ENCODE assay signal across 22 cellular contexts in the genomic region with DNA sequence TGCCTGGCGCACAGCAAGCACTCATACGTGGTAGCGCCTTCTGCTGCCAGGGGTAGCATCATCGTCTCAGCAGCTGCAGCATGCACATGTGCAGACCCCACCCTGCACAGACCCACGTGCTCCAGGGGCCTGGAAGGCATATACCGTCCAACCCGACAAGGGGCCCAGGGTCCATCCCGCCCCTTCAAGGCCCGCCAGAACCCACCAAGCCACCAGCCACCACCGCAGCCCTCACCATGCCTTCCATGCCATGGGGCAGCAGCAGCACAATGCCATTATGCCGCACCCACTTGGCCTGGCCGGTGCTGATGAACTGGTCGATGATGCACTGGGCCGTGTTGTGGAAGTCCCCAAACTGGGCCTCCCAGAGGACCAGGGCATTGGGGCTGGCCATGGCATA. TPM values are rescaled to one million over a fixed set of nuclear protein-coding genes. Genes with fewer than 3 reads are reported as not detected.
DNase-seq lines count a peak whose midpoint lies in the region.
"Had no signal": no experiment of that assay in that cellular context is flagged by ENCODE, and none has a peak within 500 bp of the region (broad histone marks: within the 10 kb centered on the region; RNA-seq: fewer than 3 reads in every experiment).

No MANE protein-coding gene starts in this region.

- no peaks in the 10 kb centered on the region for H3K27me3 Mint-ChIP-seq in activated CD4-positive, alpha-beta T cell treated with anti-CD3 and anti-CD28 coated beads, Interleukin-2, amount 10 ng/mL, durations not matched to agents 24 days and 14 days
- peaks cover 2% of the 10 kb centered on the region for H3K27me3 Mint-ChIP-seq in activated CD4-positive, alpha-beta T cell treated with anti-CD3 and anti-CD28 coated beads, Interleukin-2, amount 10 ng/mL, durations not matched to agents 7 days and 5 days
- H3K27me3 Mint-ChIP-seq: IgD-negative memory B cell had no signal

- H3K36me3 Mint-ChIP-seq in activated CD4-positive, alpha-beta T cell treated with anti-CD3 and anti-CD28 coated beads, Interleukin-2, amount 10 ng/mL, durations not matched to agents 24 days and 14 days (ENCODE audit: low read depth) = no peaks in the 10 kb centered on the region
- no peaks in the 10 kb centered on the region for H3K36me3 Mint-ChIP-seq in activated CD4-positive, alpha-beta T cell treated with anti-CD3 and anti-CD28 coated beads, Interleukin-2, amount 10 ng/mL, durations not matched to agents 7 days and 5 days (ENCODE audit: low read depth)
- H3K36me3 Mint-ChIP-seq: CD8-positive, alpha-beta T cell; IgD-negative memory B cell had no signal

- no peak overlapping the region for H3K18ac ChIP-seq in mesendoderm (ENCODE audit: low read length)

- H3K4me1 ChIP-seq in mesendoderm (ENCODE audit: control insufficient read depth, low read depth, low read length) = no peaks in the 10 kb centered on the region
- H3K4me1 ChIP-seq: SJCRH30 had no signal

- no peak overlapping the region for H3K4ac ChIP-seq in mesendoderm (ENCODE audit: low read depth, low read length)

- H3K27me3 ChIP-seq in H7 (ENCODE audit: control insufficient read depth, insufficient read depth, low read length) = no peaks in the 10 kb centered on the region
- no peaks in the 10 kb centered on the region for H3K27me3 ChIP-seq in mesendoderm (ENCODE audit: insufficient read depth, low read length, poor library complexity)
- H3K27me3 ChIP-seq: SJCRH30 had no signal

- intact Hi-C loops in activated CD4-positive, alpha-beta T cell treated with anti-CD3 and anti-CD28 coated beads, Interleukin-2, amount 10 ng/mL, durations not matched to agents 24 days and 14 days (cut with micrococcal nuclease) = no loop called here
- intact Hi-C loops in posterior vena cava (cut with DNase I) = no loop called here

- no peak overlapping the region for H3K4me2 ChIP-seq in mesendoderm (ENCODE audit: low read length)
- H3K4me2 ChIP-seq: GM23338 had no signal

- no peak overlapping the region for H2BK15ac ChIP-seq in mesendoderm (replicated peaks; ENCODE audit: low read depth)

- no peak overlapping the region for H3K27ac ChIP-seq in mesendoderm (ENCODE audit: low read depth, low read length)
- H3K27ac ChIP-seq: 22Rv1, SJCRH30 had no signal

- no peaks in the 10 kb centered on the region for H3K4me1 Mint-ChIP-seq in activated CD4-positive, alpha-beta T cell treated with anti-CD3 and anti-CD28 coated beads, Interleukin-2, amount 10 ng/mL, durations not matched to agents 24 days and 14 days
- no peaks in the 10 kb centered on the region for H3K4me1 Mint-ChIP-seq in activated CD4-positive, alpha-beta T cell treated with anti-CD3 and anti-CD28 coated beads, Interleukin-2, amount 10 ng/mL, durations not matched to agents 7 days and 5 days
- H3K4me1 Mint-ChIP-seq: GM23338, IgD-negative memory B cell had no signal

- H3K4me3 ChIP-seq in H7 (ENCODE audit: insufficient read depth, low read depth, low read length) = no peak overlapping the region
- H3K4me3 ChIP-seq in mesendoderm (ENCODE audit: low read length) = no peak overlapping the region
- H3K4me3 ChIP-seq: GM23338, SJCRH30 had no signal

- no CpG with 5 or more reads among the region's 14 CpGs for WGBS in mesendoderm (ENCODE audit: extremely low coverage, insufficient coverage, low lambda C conversion rate)

- H3K4me3 Mint-ChIP-seq in activated CD4-positive, alpha-beta T cell treated with anti-CD3 and anti-CD28 coated beads, Interleukin-2, amount 10 ng/mL, durations not matched to agents 24 days and 14 days = no peak overlapping the region
- H3K4me3 Mint-ChIP-seq in activated CD4-positive, alpha-beta T cell treated with anti-CD3 and anti-CD28 coated beads, Interleukin-2, amount 10 ng/mL, durations not matched to agents 7 days and 5 days = no peak overlapping the region
- H3K4me3 Mint-ChIP-seq: CD8-positive, alpha-beta T cell; GM23338; IgD-negative memory B cell had no signal

- no peak overlapping the region for H4K8ac ChIP-seq in mesendoderm (ENCODE audit: low read depth, low read length)

- H2AK5ac ChIP-seq in mesendoderm (ENCODE audit: low read length) = no peak overlapping the region

- peak; percentile 55 for DNase-seq in activated CD4-positive, alpha-beta T cell treated with anti-CD3 and anti-CD28 coated beads, Interleukin-2, amount 10 ng/mL, durations not matched to agents 24 days and 14 days
- no peak for DNase-seq in activated CD4-positive, alpha-beta T cell treated with anti-CD3 and anti-CD28 coated beads, Interleukin-2, amount 10 ng/mL, durations not matched to agents 7 days and 5 days
- DNase-seq in H7 (peak; percentile 18), iPS-NIHi11 (ENCODE audit: low spot score) (peak; percentile 3), posterior vena cava (ENCODE audit: low spot score) (peak; percentile 73), middle frontal gyrus (ENCODE audit: extremely low spot score, low spot score) (no peak), mesendoderm (no peak), NCI-H774 (lab: John Stamatoyannopoulos, UW) (no peak)
- DNase-seq: AML-193; CD8-positive, alpha-beta T cell; DMS153; NCI-H1105; NCI-H146; NCI-H2029; NCI-H2227 treated with DMSO at 0.1 percent for 48 hours; NCI-H510A; SJCRH30 had no signal

- H3K79me2 ChIP-seq in mesendoderm (ENCODE audit: control insufficient read depth, insufficient read depth, low read length) = no peaks in the 10 kb centered on the region

- no peak overlapping the region for H3K56ac ChIP-seq in mesendoderm (ENCODE audit: low read length)

- H3K27ac Mint-ChIP-seq in activated CD4-positive, alpha-beta T cell treated with anti-CD3 and anti-CD28 coated beads, Interleukin-2, amount 10 ng/mL, durations not matched to agents 24 days and 14 days = no peak overlapping the region
- no peak overlapping the region for H3K27ac Mint-ChIP-seq in activated CD4-positive, alpha-beta T cell treated with anti-CD3 and anti-CD28 coated beads, Interleukin-2, amount 10 ng/mL, durations not matched to agents 7 days and 5 days
- H3K27ac Mint-ChIP-seq: CD8-positive, alpha-beta T cell; GM23338; IgD-negative memory B cell had no signal

- CTCF ChIA-PET in activated CD4-positive, alpha-beta T cell treated with anti-CD3 and anti-CD28 coated beads, Interleukin-2, amount 10 ng/mL, durations not matched to agents 7 days and 5 days (lab: Charles Lee) = no interaction called here

- H2BK120ac ChIP-seq in mesendoderm (ENCODE audit: low read depth, low read length) = no peak overlapping the region

- no peak overlapping the region for H3K23ac ChIP-seq in mesendoderm (ENCODE audit: low read length)

- POLR2A ChIA-PET in activated CD4-positive, alpha-beta T cell treated with anti-CD3 and anti-CD28 coated beads, Interleukin-2, amount 10 ng/mL, durations not matched to agents 7 days and 5 days (lab: Charles Lee) = no interaction called here

- H3K9ac ChIP-seq in mesendoderm (ENCODE audit: low read length) = no peak overlapping the region

- no peak overlapping the region for H2BK5ac ChIP-seq in mesendoderm (ENCODE audit: low read length)

- H3K36me3 ChIP-seq in H7 (replicated peaks; ENCODE audit: control insufficient read depth, insufficient read depth, low read length) = peaks cover 12% of the 10 kb centered on the region
- H3K36me3 ChIP-seq in mesendoderm (ENCODE audit: control insufficient read depth, insufficient read depth, low read length) = no peaks in the 10 kb centered on the region
- H3K36me3 ChIP-seq: SJCRH30 had no signal

- no peaks in the 10 kb centered on the region for H3K9me3 Mint-ChIP-seq in activated CD4-positive, alpha-beta T cell treated with anti-CD3 and anti-CD28 coated beads, Interleukin-2, amount 10 ng/mL, durations not matched to agents 24 days and 14 days
- no peaks in the 10 kb centered on the region for H3K9me3 Mint-ChIP-seq in activated CD4-positive, alpha-beta T cell treated with anti-CD3 and anti-CD28 coated beads, Interleukin-2, amount 10 ng/mL, durations not matched to agents 7 days and 5 days
- H3K9me3 Mint-ChIP-seq: CD8-positive, alpha-beta T cell; GM23338; IgD-negative memory B cell had no signal

- H4K5ac ChIP-seq in mesendoderm (ENCODE audit: low read length) = no peak overlapping the region

- no peaks in the 10 kb centered on the region for H3K79me1 ChIP-seq in mesendoderm (ENCODE audit: low read length)

RNA-seq across cellular contexts. Expression of gene OGDHL, which starts 22.7 kb away (rescaled TPM):
- 0.89 and 0.97 TPM in 2 replicates for total RNA-seq in activated CD4-positive, alpha-beta T cell treated with anti-CD3 and anti-CD28 coated beads, Interleukin-2, amount 10 ng/mL, durations not matched to agents 24 days and 14 days
- total RNA-seq in activated CD4-positive, alpha-beta T cell treated with anti-CD3 and anti-CD28 coated beads, Interleukin-2, amount 10 ng/mL, durations not matched to agents 7 days and 5 days = not detected
- 26.3 and 31.9 TPM in 2 replicates for total RNA-seq in H7 (2014; rRNA removed; shearing (Covaris generic))
- total RNA-seq in posterior vena cava = not detected
- polyA plus RNA-seq in mesendoderm (2013, experiment 1 of 2) = 4.4 TPM
- 4.2 TPM for polyA plus RNA-seq in mesendoderm (2013, experiment 2 of 2)
- polyA plus RNA-seq: IgD-negative memory B cell had no signal

RNA-seq across cellular contexts. Expression of gene C10orf53, which starts 60.0 kb away (rescaled TPM):
- not detected in 2 replicates for total RNA-seq in activated CD4-positive, alpha-beta T cell treated with anti-CD3 and anti-CD28 coated beads, Interleukin-2, amount 10 ng/mL, durations not matched to agents 24 days and 14 days
- total RNA-seq in activated CD4-positive, alpha-beta T cell treated with anti-CD3 and anti-CD28 coated beads, Interleukin-2, amount 10 ng/mL, durations not matched to agents 7 days and 5 days = not detected
- total RNA-seq in H7 (2014; rRNA removed; shearing (Covaris generic)) = not detected in 2 replicates
- not detected for total RNA-seq in posterior vena cava
- polyA plus RNA-seq in mesendoderm (2013, experiment 1 of 2) = not detected
- not detected for polyA plus RNA-seq in mesendoderm (2013, experiment 2 of 2)
- total RNA-seq: CD8-positive, alpha-beta T cell; G401; GM23338; SJCRH30 had no signal
- polyA plus RNA-seq: AG04450, GM23338, IgD-negative memory B cell had no signal

Comparison
In these comparisons a context has a peak if more than half of its experiments do, and no peak if none do; other contexts are left out.
1. DNase-seq: peak in activated CD4-positive, alpha-beta T cell treated with anti-CD3 and anti-CD28 coated beads, Interleukin-2, amount 10 ng/mL, durations not matched to agents 24 days and 14 days (single experiment), H7 (single experiment), iPS-NIHi11 (single experiment) and posterior vena cava (single experiment); none in activated CD4-positive, alpha-beta T cell treated with anti-CD3 and anti-CD28 coated beads, Interleukin-2, amount 10 ng/mL, durations not matched to agents 7 days and 5 days (single experiment), middle frontal gyrus (single experiment), mesendoderm (single experiment) and NCI-H774 (single experiment).
2. RNA of gene OGDHL, which starts 22.7 kb away (total RNA-seq): 26.3 to 31.9 TPM in H7; 0.89 to 0.97 TPM in activated CD4-positive, alpha-beta T cell treated with anti-CD3 and anti-CD28 coated beads, Interleukin-2, amount 10 ng/mL, durations not matched to agents 24 days and 14 days, not detected in activated CD4-positive, alpha-beta T cell treated with anti-CD3 and anti-CD28 coated beads, Interleukin-2, amount 10 ng/mL, durations not matched to agents 7 days and 5 days and not detected in posterior vena cava; every median in the first group is over 10 times any median in the second.